ENCODE assay signal across 1 cellular context in the genomic region with DNA sequence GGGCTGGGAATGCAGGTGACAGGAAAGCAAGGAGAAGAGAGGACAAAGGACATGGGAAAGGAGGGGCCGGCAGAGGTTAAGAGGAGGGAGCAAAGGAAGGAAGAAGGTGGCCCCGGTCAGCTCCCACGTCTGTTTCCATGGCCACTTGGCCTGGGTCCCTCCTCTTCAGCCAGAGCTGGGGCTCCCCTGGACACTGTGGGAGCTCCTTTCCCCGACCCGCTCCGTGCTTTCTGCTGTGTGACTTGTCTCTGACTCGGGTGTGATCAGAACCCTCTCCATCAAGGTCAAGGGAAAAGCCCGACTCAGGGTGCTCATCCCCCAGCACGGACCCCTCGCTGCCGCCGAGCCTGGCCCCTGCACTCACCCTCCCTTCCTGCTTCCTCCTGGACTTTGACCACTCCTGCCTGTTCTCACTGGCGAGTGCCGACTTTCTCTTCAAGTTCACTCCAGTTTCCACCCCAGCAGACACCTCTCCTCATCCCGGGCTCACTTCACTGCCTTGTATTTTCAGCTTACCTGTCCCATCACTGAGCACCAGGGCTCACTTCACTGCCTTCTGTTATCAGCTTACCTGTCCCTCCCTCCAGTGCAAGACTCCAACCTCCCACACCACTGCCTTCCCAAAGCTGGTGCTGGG.
A peak's percentile ranks its signal among the peaks of the same experiment; 100 is the strongest.
TF ChIP-seq lines count a peak whose summit lies in the region.

No MANE protein-coding gene starts in this region.

TF ChIP-seq in HepG2, 621 proteins besides CTCF, POLR2A, EP300 and RAD21 (continued from another document and continues in another):
- TF ChIP-seq, protein P1, sequence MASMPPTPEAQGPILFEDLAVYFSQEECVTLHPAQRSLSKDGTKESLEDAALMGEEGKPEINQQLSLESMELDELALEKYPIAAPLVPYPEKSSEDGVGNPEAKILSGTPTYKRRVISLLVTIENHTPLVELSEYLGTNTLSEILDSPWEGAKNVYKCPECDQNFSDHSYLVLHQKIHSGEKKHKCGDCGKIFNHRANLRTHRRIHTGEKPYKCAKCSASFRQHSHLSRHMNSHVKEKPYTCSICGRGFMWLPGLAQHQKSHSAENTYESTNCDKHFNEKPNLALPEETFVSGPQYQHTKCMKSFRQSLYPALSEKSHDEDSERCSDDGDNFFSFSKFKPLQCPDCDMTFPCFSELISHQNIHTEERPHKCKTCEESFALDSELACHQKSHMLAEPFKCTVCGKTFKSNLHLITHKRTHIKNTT (CRISPR knock-in tag; IDR thresholded peaks at IDR 0.05) = no peak
- TF ChIP-seq CC2D1A (CRISPR knock-in tag; IDR thresholded peaks at IDR 0.05) (0 out of 2 replicates have a peak, but pooled peaks have one; percentile 30), SP5 (CRISPR knock-in tag; IDR thresholded peaks at IDR 0.05; ENCODE audit: borderline replicate concordance, low read depth) (no peak), NONO (IDR thresholded peaks at IDR 0.05) (no peak), NONO (CRISPR knock-in tag; conservative IDR thresholded peaks at IDR 0.05) (no peak), ZNF274 (CRISPR knock-in tag; IDR thresholded peaks at IDR 0.05) (0 out of 2 replicates have a peak, but pooled peaks have one; percentile 33), NR2F6 (IDR thresholded peaks at IDR 0.05) (no peak), NR2F6 (CRISPR knock-in tag; IDR thresholded peaks at IDR 0.05) (peak; percentile 46), ZMYM3 (CRISPR knock-in tag; IDR thresholded peaks at IDR 0.05) (peak; percentile 59; the same call in 1 of the 2 replicates), NAIF1 (CRISPR knock-in tag; IDR thresholded peaks at IDR 0.05; ENCODE audit: borderline replicate concordance) (no peak), ZNF225 (CRISPR knock-in tag; IDR thresholded peaks at IDR 0.05) (no peak), MTF2 (CRISPR knock-in tag; IDR thresholded peaks at IDR 0.05; ENCODE audit: borderline replicate concordance) (0 out of 2 replicates have a peak, but pooled peaks have one; percentile 38), ZNF615 (CRISPR knock-in tag; IDR thresholded peaks at IDR 0.05; ENCODE audit: borderline replicate concordance) (no peak), TBP (CRISPR knock-in tag; IDR thresholded peaks at IDR 0.05) (no peak), ZBTB21 (CRISPR knock-in tag; IDR thresholded peaks at IDR 0.05) (no peak), CENPX (CRISPR knock-in tag; IDR thresholded peaks at IDR 0.05) (no peak), RXRB (CRISPR knock-in tag; IDR thresholded peaks at IDR 0.05; ENCODE audit: borderline replicate concordance) (peak; percentile 63; the same call in 1 of the 2 replicates), HNRNPUL1 (IDR thresholded peaks at IDR 0.05; ENCODE audit: low read depth, low read length) (no peak), ZNF775 (CRISPR knock-in tag; IDR thresholded peaks at IDR 0.05; ENCODE audit: borderline replicate concordance) (0 out of 2 replicates have a peak, but pooled peaks have one; percentile 41), ZSCAN25 (CRISPR knock-in tag; IDR thresholded peaks at IDR 0.05) (peak; percentile 68; the same call in 1 of the 2 replicates), ETV5 (CRISPR knock-in tag; IDR thresholded peaks at IDR 0.05; ENCODE audit: borderline replicate concordance) (peak; percentile 71; the same call in 1 of the 2 replicates), LCORL (IDR thresholded peaks at IDR 0.05) (no peak), LCORL (CRISPR knock-in tag; IDR thresholded peaks at IDR 0.05) (no peak; the same call in 1 of the 2 replicates), ZNF788 (CRISPR knock-in tag; IDR thresholded peaks at IDR 0.05; ENCODE audit: borderline replicate concordance) (peak; percentile 27; the same call in 1 of the 2 replicates), ZNF589 (CRISPR knock-in tag; conservative IDR thresholded peaks at IDR 0.05) (no peak)
- TF ChIP-seq, protein P2, sequence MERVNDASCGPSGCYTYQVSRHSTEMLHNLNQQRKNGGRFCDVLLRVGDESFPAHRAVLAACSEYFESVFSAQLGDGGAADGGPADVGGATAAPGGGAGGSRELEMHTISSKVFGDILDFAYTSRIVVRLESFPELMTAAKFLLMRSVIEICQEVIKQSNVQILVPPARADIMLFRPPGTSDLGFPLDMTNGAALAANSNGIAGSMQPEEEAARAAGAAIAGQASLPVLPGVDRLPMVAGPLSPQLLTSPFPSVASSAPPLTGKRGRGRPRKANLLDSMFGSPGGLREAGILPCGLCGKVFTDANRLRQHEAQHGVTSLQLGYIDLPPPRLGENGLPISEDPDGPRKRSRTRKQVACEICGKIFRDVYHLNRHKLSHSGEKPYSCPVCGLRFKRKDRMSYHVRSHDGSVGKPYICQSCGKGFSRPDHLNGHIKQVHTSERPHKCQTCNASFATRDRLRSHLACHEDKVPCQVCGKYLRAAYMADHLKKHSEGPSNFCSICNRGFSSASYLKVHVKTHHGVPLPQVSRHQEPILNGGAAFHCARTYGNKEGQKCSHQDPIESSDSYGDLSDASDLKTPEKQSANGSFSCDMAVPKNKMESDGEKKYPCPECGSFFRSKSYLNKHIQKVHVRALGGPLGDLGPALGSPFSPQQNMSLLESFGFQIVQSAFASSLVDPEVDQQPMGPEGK (CRISPR knock-in tag; IDR thresholded peaks at IDR 0.05) = 0 out of 2 replicates have a peak, but pooled peaks have one; percentile 26
- TF ChIP-seq, protein P3, sequence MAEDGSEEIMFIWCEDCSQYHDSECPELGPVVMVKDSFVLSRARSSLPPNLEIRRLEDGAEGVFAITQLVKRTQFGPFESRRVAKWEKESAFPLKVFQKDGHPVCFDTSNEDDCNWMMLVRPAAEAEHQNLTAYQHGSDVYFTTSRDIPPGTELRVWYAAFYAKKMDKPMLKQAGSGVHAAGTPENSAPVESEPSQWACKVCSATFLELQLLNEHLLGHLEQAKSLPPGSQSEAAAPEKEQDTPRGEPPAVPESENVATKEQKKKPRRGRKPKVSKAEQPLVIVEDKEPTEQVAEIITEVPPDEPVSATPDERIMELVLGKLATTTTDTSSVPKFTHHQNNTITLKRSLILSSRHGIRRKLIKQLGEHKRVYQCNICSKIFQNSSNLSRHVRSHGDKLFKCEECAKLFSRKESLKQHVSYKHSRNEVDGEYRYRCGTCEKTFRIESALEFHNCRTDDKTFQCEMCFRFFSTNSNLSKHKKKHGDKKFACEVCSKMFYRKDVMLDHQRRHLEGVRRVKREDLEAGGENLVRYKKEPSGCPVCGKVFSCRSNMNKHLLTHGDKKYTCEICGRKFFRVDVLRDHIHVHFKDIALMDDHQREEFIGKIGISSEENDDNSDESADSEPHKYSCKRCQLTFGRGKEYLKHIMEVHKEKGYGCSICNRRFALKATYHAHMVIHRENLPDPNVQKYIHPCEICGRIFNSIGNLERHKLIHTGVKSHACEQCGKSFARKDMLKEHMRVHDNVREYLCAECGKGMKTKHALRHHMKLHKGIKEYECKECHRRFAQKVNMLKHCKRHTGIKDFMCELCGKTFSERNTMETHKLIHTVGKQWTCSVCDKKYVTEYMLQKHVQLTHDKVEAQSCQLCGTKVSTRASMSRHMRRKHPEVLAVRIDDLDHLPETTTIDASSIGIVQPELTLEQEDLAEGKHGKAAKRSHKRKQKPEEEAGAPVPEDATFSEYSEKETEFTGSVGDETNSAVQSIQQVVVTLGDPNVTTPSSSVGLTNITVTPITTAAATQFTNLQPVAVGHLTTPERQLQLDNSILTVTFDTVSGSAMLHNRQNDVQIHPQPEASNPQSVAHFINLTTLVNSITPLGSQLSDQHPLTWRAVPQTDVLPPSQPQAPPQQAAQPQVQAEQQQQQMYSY (CRISPR knock-in tag; IDR thresholded peaks at IDR 0.05) = peak; percentile 73; the same call in 1 of the 2 replicates
- TF ChIP-seq, protein P4, sequence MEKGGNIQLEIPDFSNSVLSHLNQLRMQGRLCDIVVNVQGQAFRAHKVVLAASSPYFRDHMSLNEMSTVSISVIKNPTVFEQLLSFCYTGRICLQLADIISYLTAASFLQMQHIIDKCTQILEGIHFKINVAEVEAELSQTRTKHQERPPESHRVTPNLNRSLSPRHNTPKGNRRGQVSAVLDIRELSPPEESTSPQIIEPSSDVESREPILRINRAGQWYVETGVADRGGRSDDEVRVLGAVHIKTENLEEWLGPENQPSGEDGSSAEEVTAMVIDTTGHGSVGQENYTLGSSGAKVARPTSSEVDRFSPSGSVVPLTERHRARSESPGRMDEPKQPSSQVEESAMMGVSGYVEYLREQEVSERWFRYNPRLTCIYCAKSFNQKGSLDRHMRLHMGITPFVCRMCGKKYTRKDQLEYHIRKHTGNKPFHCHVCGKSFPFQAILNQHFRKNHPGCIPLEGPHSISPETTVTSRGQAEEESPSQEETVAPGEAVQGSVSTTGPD (CRISPR knock-in tag; IDR thresholded peaks at IDR 0.05) = no peak
- TF ChIP-seq, protein P5, sequence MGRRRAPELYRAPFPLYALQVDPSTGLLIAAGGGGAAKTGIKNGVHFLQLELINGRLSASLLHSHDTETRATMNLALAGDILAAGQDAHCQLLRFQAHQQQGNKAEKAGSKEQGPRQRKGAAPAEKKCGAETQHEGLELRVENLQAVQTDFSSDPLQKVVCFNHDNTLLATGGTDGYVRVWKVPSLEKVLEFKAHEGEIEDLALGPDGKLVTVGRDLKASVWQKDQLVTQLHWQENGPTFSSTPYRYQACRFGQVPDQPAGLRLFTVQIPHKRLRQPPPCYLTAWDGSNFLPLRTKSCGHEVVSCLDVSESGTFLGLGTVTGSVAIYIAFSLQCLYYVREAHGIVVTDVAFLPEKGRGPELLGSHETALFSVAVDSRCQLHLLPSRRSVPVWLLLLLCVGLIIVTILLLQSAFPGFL (CRISPR knock-in tag; IDR thresholded peaks at IDR 0.05) = no peak
- TF ChIP-seq, protein P6, sequence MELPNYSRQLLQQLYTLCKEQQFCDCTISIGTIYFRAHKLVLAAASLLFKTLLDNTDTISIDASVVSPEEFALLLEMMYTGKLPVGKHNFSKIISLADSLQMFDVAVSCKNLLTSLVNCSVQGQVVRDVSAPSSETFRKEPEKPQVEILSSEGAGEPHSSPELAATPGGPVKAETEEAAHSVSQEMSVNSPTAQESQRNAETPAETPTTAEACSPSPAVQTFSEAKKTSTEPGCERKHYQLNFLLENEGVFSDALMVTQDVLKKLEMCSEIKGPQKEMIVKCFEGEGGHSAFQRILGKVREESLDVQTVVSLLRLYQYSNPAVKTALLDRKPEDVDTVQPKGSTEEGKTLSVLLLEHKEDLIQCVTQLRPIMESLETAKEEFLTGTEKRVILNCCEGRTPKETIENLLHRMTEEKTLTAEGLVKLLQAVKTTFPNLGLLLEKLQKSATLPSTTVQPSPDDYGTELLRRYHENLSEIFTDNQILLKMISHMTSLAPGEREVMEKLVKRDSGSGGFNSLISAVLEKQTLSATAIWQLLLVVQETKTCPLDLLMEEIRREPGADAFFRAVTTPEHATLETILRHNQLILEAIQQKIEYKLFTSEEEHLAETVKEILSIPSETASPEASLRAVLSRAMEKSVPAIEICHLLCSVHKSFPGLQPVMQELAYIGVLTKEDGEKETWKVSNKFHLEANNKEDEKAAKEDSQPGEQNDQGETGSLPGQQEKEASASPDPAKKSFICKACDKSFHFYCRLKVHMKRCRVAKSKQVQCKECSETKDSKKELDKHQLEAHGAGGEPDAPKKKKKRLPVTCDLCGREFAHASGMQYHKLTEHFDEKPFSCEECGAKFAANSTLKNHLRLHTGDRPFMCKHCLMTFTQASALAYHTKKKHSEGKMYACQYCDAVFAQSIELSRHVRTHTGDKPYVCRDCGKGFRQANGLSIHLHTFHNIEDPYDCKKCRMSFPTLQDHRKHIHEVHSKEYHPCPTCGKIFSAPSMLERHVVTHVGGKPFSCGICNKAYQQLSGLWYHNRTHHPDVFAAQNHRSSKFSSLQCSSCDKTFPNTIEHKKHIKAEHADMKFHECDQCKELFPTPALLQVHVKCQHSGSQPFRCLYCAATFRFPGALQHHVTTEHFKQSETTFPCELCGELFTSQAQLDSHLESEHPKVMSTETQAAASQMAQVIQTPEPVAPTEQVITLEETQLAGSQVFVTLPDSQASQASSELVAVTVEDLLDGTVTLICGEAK (IDR thresholded peaks at IDR 0.05) = no peak
- TF ChIP-seq, protein P6 (CRISPR knock-in tag; IDR thresholded peaks at IDR 0.05) = 0 out of 2 replicates have a peak, but pooled peaks have one; percentile 54
